ENCODE assay signal across 8 cellular contexts in genomic region chr12:84842406-84843013, GRCh38.
DNase-seq lines count a peak whose midpoint lies in the region; ATAC-seq and TF ChIP-seq lines count a peak whose summit lies in the region.

No MANE protein-coding gene starts in this region.

- no peak for TF ChIP-seq POLR2A in transverse colon (IDR thresholded peaks at IDR 0.05)

- H3K4me3 ChIP-seq in SU-DHL-6 (ENCODE audit: insufficient read depth, low read length, poor library complexity, severe bottlenecking) (no peak overlapping the region), transverse colon (no peak overlapping the region)

- H3K4me1 Mint-ChIP-seq in activated CD8-positive, alpha-beta T cell treated with anti-CD3 and anti-CD28 coated beads for 36 hours (ENCODE audit: low read depth): no peaks in the 10 kb centered on the region
- peaks cover 2% of the 10 kb centered on the region for H3K4me1 Mint-ChIP-seq in activated CD8-positive, alpha-beta T cell treated with anti-CD3 and anti-CD28 coated beads, Interleukin-2, amount 10 ng/mL, durations not matched to agents 7 days and 5 days (ENCODE audit: low read depth)

- H3K27me3 ChIP-seq in SU-DHL-6 (ENCODE audit: low read length) (no peaks in the 10 kb centered on the region), transverse colon (no peaks in the 10 kb centered on the region)

- H3K9ac ChIP-seq in SU-DHL-6 (ENCODE audit: low read length): no peak overlapping the region

- H3K4me2 ChIP-seq in SU-DHL-6 (ENCODE audit: low read depth, low read length, poor library complexity, severe bottlenecking): peak overlapping the region; percentile 7

- H3K27me3 Mint-ChIP-seq in activated CD8-positive, alpha-beta T cell treated with anti-CD3 and anti-CD28 coated beads for 36 hours: no peaks in the 10 kb centered on the region
- no peaks in the 10 kb centered on the region for H3K27me3 Mint-ChIP-seq in activated CD8-positive, alpha-beta T cell treated with anti-CD3 and anti-CD28 coated beads, Interleukin-2, amount 10 ng/mL, durations not matched to agents 7 days and 5 days (ENCODE audit: low read depth)

- CTCF ChIA-PET in activated CD8-positive, alpha-beta T cell treated with anti-CD3 and anti-CD28 coated beads for 36 hours (lab: Charles Lee): interaction anchor here (0.6 to 1.2 kb wide), 2 partner anchors 32 to 36 kb away, joined by 3 to 5 read pairs; no protein-coding TSS in a partner anchor
- CTCF ChIA-PET in activated CD8-positive, alpha-beta T cell treated with anti-CD3 and anti-CD28 coated beads, Interleukin-2, amount 10 ng/mL, durations not matched to agents 7 days and 5 days (lab: Charles Lee): interaction anchor here (0.7 kb wide), 1 partner anchor 20 kb away, joined by 3 read pairs; no protein-coding TSS in a partner anchor

- no peak overlapping the region for H3K27ac Mint-ChIP-seq in activated CD8-positive, alpha-beta T cell treated with anti-CD3 and anti-CD28 coated beads for 36 hours
- no peak overlapping the region for H3K27ac Mint-ChIP-seq in activated CD8-positive, alpha-beta T cell treated with anti-CD3 and anti-CD28 coated beads, Interleukin-2, amount 10 ng/mL, durations not matched to agents 7 days and 5 days

- peak; percentile 71 for TF ChIP-seq CTCF in activated CD8-positive, alpha-beta T cell treated with anti-CD3 and anti-CD28 coated beads for 36 hours (IDR thresholded peaks at IDR 0.05)
- TF ChIP-seq CTCF in SU-DHL-6 (IDR thresholded peaks at IDR 0.05; ENCODE audit: insufficient read depth, low read length, poor library complexity, severe bottlenecking): peak; percentile 56
- TF ChIP-seq CTCF in transverse colon (IDR thresholded peaks at IDR 0.05): peak; percentile 57 to 66 (median 63)

- 90% methylated on average over 2 of the region's 2 CpGs for WGBS in transverse colon (ENCODE audit: low coverage in 1 of 2), 2 donors

- H4K20me1 ChIP-seq in SU-DHL-6 (ENCODE audit: low read depth, low read length): no peaks in the 10 kb centered on the region

- H3F3A ChIP-seq in SU-DHL-6 (ENCODE audit: insufficient read depth): no peaks in the 10 kb centered on the region

- H3K27ac ChIP-seq in SU-DHL-6 (ENCODE audit: low read depth, low read length): peak overlapping the region; percentile 14; the same call in 1 of the 2 replicates
- no peak overlapping the region for H3K27ac ChIP-seq in transverse colon

- no peak overlapping the region for H3K4me3 Mint-ChIP-seq in activated CD8-positive, alpha-beta T cell treated with anti-CD3 and anti-CD28 coated beads for 36 hours
- H3K4me3 Mint-ChIP-seq in activated CD8-positive, alpha-beta T cell treated with anti-CD3 and anti-CD28 coated beads, Interleukin-2, amount 10 ng/mL, durations not matched to agents 7 days and 5 days: no peak overlapping the region

- H3K9me3 ChIP-seq in SU-DHL-6 (ENCODE audit: insufficient read depth, low read length) (no peaks in the 10 kb centered on the region), transverse colon (no peaks in the 10 kb centered on the region)

- H3K9me3 Mint-ChIP-seq in activated CD8-positive, alpha-beta T cell treated with anti-CD3 and anti-CD28 coated beads for 36 hours: no peaks in the 10 kb centered on the region
- no peaks in the 10 kb centered on the region for H3K9me3 Mint-ChIP-seq in activated CD8-positive, alpha-beta T cell treated with anti-CD3 and anti-CD28 coated beads, Interleukin-2, amount 10 ng/mL, durations not matched to agents 7 days and 5 days (ENCODE audit: insufficient read depth)

- no peaks in the 10 kb centered on the region for H3K36me3 Mint-ChIP-seq in activated CD8-positive, alpha-beta T cell treated with anti-CD3 and anti-CD28 coated beads for 36 hours (ENCODE audit: low read depth)
- H3K36me3 Mint-ChIP-seq in activated CD8-positive, alpha-beta T cell treated with anti-CD3 and anti-CD28 coated beads, Interleukin-2, amount 10 ng/mL, durations not matched to agents 7 days and 5 days (ENCODE audit: low read depth): no peaks in the 10 kb centered on the region

- H3K79me2 ChIP-seq in SU-DHL-6 (ENCODE audit: insufficient read depth, low read length): no peaks in the 10 kb centered on the region

- ATAC-seq in activated CD8-positive, alpha-beta T cell treated with anti-CD3 and anti-CD28 coated beads for 36 hours: no peak
- ATAC-seq in activated CD8-positive, alpha-beta T cell treated with anti-CD3 and anti-CD28 coated beads, Interleukin-2, amount 10 ng/mL, durations not matched to agents 7 days and 5 days: no peak
- peak; percentile 63 for ATAC-seq in HG02588 (IDR thresholded peaks at IDR 0.05; ENCODE audit: unreplicated experiment)

- no peaks in the 10 kb centered on the region for H3K9me2 ChIP-seq in SU-DHL-6 (replicated peaks; ENCODE audit: insufficient read depth, low read length)

- H3K4me1 ChIP-seq in transverse colon: no peaks in the 10 kb centered on the region

- in situ Hi-C loops in transverse colon (cut with MboI; ENCODE audit: low pct_ligation_motif_present in 1 of 4, low pct_unique_long_range_greater_than_20kb in 1 of 4, low sequenced_read_pairs in 3 of 4): no loop called here

- POLR2A ChIA-PET in activated CD8-positive, alpha-beta T cell treated with anti-CD3 and anti-CD28 coated beads for 36 hours (lab: Charles Lee): no interaction called here
- POLR2A ChIA-PET in activated CD8-positive, alpha-beta T cell treated with anti-CD3 and anti-CD28 coated beads, Interleukin-2, amount 10 ng/mL, durations not matched to agents 7 days and 5 days (lab: Charles Lee): no interaction called here

- intact Hi-C loops in activated CD8-positive, alpha-beta T cell treated with anti-CD3 and anti-CD28 coated beads for 36 hours (cut with micrococcal nuclease): no loop called here
- intact Hi-C loops in transverse colon (cut with DNase I; ENCODE audit: low total_unique reads): no loop called here
- intact Hi-C loops in posterior vena cava (cut with DNase I): no loop called here

- H2AFZ ChIP-seq in SU-DHL-6 (ENCODE audit: low read depth, low read length, severe bottlenecking): no peak overlapping the region

- TF ChIP-seq EP300 in transverse colon (IDR thresholded peaks at IDR 0.05; ENCODE audit: low read depth): no peak

- peak; percentile 2 for DNase-seq in activated CD8-positive, alpha-beta T cell treated with anti-CD3 and anti-CD28 coated beads for 36 hours
- no peak for DNase-seq in activated CD8-positive, alpha-beta T cell treated with anti-CD3 and anti-CD28 coated beads, Interleukin-2, amount 10 ng/mL, durations not matched to agents 7 days and 5 days
- DNase-seq in NCI-H1092 (lab: John Stamatoyannopoulos, UW) (peak; percentile 5), globus pallidus (ENCODE audit: low spot score) (peak; percentile 9), transverse colon (no peak), posterior vena cava (ENCODE audit: low spot score) (no peak)

- H3K36me3 ChIP-seq in SU-DHL-6 (ENCODE audit: low read length) (no peaks in the 10 kb centered on the region), transverse colon (no peaks in the 10 kb centered on the region)

Comparison
In these comparisons a context has a peak if more than half of its experiments do, and no peak if none do; other contexts are left out.
1. DNase-seq: peak in activated CD8-positive, alpha-beta T cell treated with anti-CD3 and anti-CD28 coated beads for 36 hours (single experiment), NCI-H1092 (single experiment) and globus pallidus (single experiment); none in activated CD8-positive, alpha-beta T cell treated with anti-CD3 and anti-CD28 coated beads, Interleukin-2, amount 10 ng/mL, durations not matched to agents 7 days and 5 days (single experiment), transverse colon (single experiment) and posterior vena cava (single experiment).
2. Peak in every context shown above with its lines, with median percentiles within 50 percentile points of each other: CTCF ChIP-seq.